1 cellular context compared by ENCODE assay signal in the genomic region with DNA sequence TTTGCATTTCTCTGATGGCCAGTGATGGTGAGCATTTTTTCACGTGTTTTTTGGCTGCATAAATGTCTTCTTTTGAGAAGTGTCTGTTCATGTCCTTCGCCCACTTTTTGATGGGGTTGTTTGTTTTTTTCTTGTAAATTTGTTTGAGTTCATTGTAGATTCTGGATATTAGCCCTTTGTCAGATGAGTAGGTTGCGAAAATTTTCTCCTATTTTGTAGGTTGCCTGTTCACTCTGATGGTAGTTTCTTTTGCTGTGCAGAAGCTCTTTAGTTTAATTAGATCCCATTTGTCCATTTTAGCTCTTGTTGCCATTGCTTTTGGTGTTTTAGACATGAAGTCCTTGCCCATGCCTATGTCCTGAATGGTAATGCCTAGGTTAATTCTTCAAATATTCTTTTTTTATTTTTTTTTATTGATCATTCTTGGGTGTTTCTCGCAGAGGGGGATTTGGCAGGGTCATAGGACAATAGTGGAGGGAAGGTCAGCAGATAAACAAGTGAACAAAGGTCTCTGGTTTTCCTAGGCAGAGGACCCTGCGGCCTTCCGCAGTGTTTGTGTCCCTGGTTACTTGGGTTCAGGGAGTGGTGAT. TPM values are rescaled to one million over a fixed set of nuclear protein-coding genes. Genes with fewer than 3 reads are reported as not detected.
DNase-seq lines count a peak whose midpoint lies in the region; ATAC-seq, FAIRE-seq and TF ChIP-seq lines count a peak whose summit lies in the region.
"Not testable (repeated sequence)": the region's sequence is repeated elsewhere in the genome, so short reads cannot be mapped to it uniquely, and the experiment has no call there.

No MANE protein-coding gene starts in this region.

- TF ChIP-seq RAD21 in K562 (CRISPR knock-in tag; conservative IDR thresholded peaks at IDR 0.05 in 1 of 2, IDR thresholded peaks at IDR 0.05 in 1 of 2): not testable (repeated sequence)

- not testable (repeated sequence) for TF ChIP-seq CTCF in K562 (IDR thresholded peaks at IDR 0.05 in 2 of 3, conservative IDR thresholded peaks at IDR 0.05 in 1 of 3; ENCODE audit: insufficient read depth in 2 of 3, low read depth in 1 of 3, low read length in 3 of 3)

- H3K4me2 ChIP-seq in K562 (ENCODE audit: insufficient read depth, low read length): not testable (repeated sequence)

- not testable (repeated sequence) for BruUV-seq in K562 (replicated peaks; lab: Mats Ljungman, UMichigan)

- H3K36me3 ChIP-seq in K562 (ENCODE audit: control insufficient read depth, insufficient read depth, low read length): not testable (repeated sequence)

- not testable (repeated sequence) for H3K9me3 ChIP-seq in K562 (replicated peaks; ENCODE audit: control insufficient read depth, insufficient read depth, low read depth, low read length)

- not testable (repeated sequence) for DNase-seq in K562 (ENCODE audit: extremely low read depth in 1 of 4, low spot score in 3 of 4)

- in situ Hi-C loops in K562 (cut with MboI): not testable (repeated sequence)

- not testable (repeated sequence) for ATAC-seq in K562

- not testable (repeated sequence) for FAIRE-seq in K562 (lab: Jason Lieb, UNC)

- H3K9ac ChIP-seq in K562 (ENCODE audit: insufficient read depth in 1 of 2, low read depth in 2 of 2, low read length in 2 of 2): not testable (repeated sequence)

- intact Hi-C loops in K562 (cut with micrococcal nuclease): not testable (repeated sequence)

- H3K27ac ChIP-seq in K562 (ENCODE audit: extremely low read depth, low read depth, low read length): not testable (repeated sequence)

- WGBS in K562 (ENCODE audit: insufficient coverage, low coverage, missing lambda C conversion rate): no CpG with 5 or more reads among the region's 6 CpGs

- not testable (repeated sequence) for H3K4me3 ChIP-seq in K562

- TF ChIP-seq POLR2A in K562 (conservative IDR thresholded peaks at IDR 0.05): not testable (repeated sequence)

- CTCF ChIA-PET in K562 (lab: Yijun Ruan, JAX; ENCODE audit: low intra/inter-chr PET ratio): not testable (repeated sequence)

- POLR2A ChIA-PET in K562 (lab: Yijun Ruan, JAX): not testable (repeated sequence)

- peaks cover 7 to 13% of the 10 kb centered on the region in 2 experiments; a peak in 4 of 5 replicates for H3K4me1 ChIP-seq in K562 (replicated peaks in 1 of 2; ENCODE audit: control insufficient read depth in 2 of 2, insufficient read depth in 2 of 2, low read length in 2 of 2)

- H3K79me2 ChIP-seq in K562 (ENCODE audit: control insufficient read depth, insufficient read depth, low read length): not testable (repeated sequence)

- not testable (repeated sequence) for H2AFZ ChIP-seq in K562 (ENCODE audit: low read depth, low read length)

- not testable (repeated sequence) for H4K20me1 ChIP-seq in K562 (replicated peaks; ENCODE audit: control insufficient read depth, insufficient read depth, low read length)

- H3K27me3 ChIP-seq in K562 (ENCODE audit: control insufficient read depth in 2 of 2, insufficient read depth in 2 of 2, low read length in 2 of 2): not testable (repeated sequence)

- not testable (repeated sequence) for TF ChIP-seq EP300 in K562 (IDR thresholded peaks at IDR 0.05; ENCODE audit: low read length)

- H3K9me1 ChIP-seq in K562 (ENCODE audit: control insufficient read depth, insufficient read depth, low read length): not testable (repeated sequence)

TF ChIP-seq in K562, 482 proteins besides CTCF, POLR2A, EP300 and RAD21:
- TF ChIP-seq CBFA2T3 (IDR thresholded peaks at IDR 0.05): peak; percentile 51
- 0 out of 2 replicates have a peak, but pooled peaks have one; percentile 29 for TF ChIP-seq TAL1 (IDR thresholded peaks at IDR 0.05)
- peak; percentile 54; the same call in 1 of the 2 replicates for TF ChIP-seq SMARCA4 (IDR thresholded peaks at IDR 0.05)
- TF ChIP-seq, protein P1, sequence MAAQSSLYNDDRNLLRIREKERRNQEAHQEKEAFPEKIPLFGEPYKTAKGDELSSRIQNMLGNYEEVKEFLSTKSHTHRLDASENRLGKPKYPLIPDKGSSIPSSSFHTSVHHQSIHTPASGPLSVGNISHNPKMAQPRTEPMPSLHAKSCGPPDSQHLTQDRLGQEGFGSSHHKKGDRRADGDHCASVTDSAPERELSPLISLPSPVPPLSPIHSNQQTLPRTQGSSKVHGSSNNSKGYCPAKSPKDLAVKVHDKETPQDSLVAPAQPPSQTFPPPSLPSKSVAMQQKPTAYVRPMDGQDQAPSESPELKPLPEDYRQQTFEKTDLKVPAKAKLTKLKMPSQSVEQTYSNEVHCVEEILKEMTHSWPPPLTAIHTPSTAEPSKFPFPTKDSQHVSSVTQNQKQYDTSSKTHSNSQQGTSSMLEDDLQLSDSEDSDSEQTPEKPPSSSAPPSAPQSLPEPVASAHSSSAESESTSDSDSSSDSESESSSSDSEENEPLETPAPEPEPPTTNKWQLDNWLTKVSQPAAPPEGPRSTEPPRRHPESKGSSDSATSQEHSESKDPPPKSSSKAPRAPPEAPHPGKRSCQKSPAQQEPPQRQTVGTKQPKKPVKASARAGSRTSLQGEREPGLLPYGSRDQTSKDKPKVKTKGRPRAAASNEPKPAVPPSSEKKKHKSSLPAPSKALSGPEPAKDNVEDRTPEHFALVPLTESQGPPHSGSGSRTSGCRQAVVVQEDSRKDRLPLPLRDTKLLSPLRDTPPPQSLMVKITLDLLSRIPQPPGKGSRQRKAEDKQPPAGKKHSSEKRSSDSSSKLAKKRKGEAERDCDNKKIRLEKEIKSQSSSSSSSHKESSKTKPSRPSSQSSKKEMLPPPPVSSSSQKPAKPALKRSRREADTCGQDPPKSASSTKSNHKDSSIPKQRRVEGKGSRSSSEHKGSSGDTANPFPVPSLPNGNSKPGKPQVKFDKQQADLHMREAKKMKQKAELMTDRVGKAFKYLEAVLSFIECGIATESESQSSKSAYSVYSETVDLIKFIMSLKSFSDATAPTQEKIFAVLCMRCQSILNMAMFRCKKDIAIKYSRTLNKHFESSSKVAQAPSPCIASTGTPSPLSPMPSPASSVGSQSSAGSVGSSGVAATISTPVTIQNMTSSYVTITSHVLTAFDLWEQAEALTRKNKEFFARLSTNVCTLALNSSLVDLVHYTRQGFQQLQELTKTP (IDR thresholded peaks at IDR 0.05; ENCODE audit: low read depth in 1 of 2, partially characterized antibody in 2 of 2): peak in 1 of 2 experiments; percentile 90
- peak; percentile 66; the same call in 1 of the 2 replicates for TF ChIP-seq DPF2 (IDR thresholded peaks at IDR 0.05)
- peak; percentile 50; the same call in 1 of the 2 replicates for TF ChIP-seq ARID1B (IDR thresholded peaks at IDR 0.05)
- peak; percentile 46 to 49; a peak in 2 of 4 replicates for TF ChIP-seq TRIM24 (IDR thresholded peaks at IDR 0.05)
- peak; percentile 63; the same call in 1 of the 2 replicates for TF ChIP-seq SOX6 (IDR thresholded peaks at IDR 0.05)
- TF ChIP-seq FOXK2 (conservative IDR thresholded peaks at IDR 0.05 in 1 of 2, IDR thresholded peaks at IDR 0.05 in 1 of 2; ENCODE audit: low read depth in 2 of 2): peak in 1 of 2 experiments; percentile 57; a peak in 2 of 4 replicates

RNA-seq across cellular contexts. Expression of a gene that starts 30.4 kb away (rescaled TPM):
- total RNA-seq in K562 (2011; cell fraction: chromatin; rRNA removed; ENCODE audit: low replicate concordance): 14.2 and 31.6 TPM in 2 replicates
- 23.9 and 26.3 TPM in 2 replicates for total RNA-seq in K562 (2011; cell fraction: nucleolus; rRNA removed)
- 14.0 and 19.2 TPM in 2 replicates for total RNA-seq in K562 (2011; cell fraction: nucleoplasm; rRNA removed)
- 10.4 and 15.0 TPM in 2 replicates for total RNA-seq in K562 (2014; rRNA removed)
- total RNA-seq in K562 (2014; rRNA removed; fragmentation: Illumina TruSeq; extraction: Trizol): 10.3 and 10.4 TPM in 2 replicates
- total RNA-seq in K562 (2015; rRNA removed; fragmentation: Illumina TruSeq; extraction: Trizol): 12.7 and 13.1 TPM in 2 replicates
- total RNA-seq in K562 (2021): 15.9 and 17.3 TPM in 2 replicates
- polyA plus RNA-seq in K562 (2011; rRNA removed): 10.5 and 11.1 TPM in 2 replicates
- polyA plus RNA-seq in K562 (2011; cell fraction: cytosol; rRNA removed): 7.8 and 10.3 TPM in 2 replicates
- polyA plus RNA-seq in K562 (2011; cell fraction: nucleus; rRNA removed): 13.6 and 18.1 TPM in 2 replicates
- polyA plus RNA-seq in K562 (2012): 12.2 and 14.5 TPM in 2 replicates
- 16.3 and 19.5 TPM in 2 replicates for polyA plus RNA-seq in K562 (2014; fragmentation: Illumina TruSeq; extraction: Trizol)
- polyA plus RNA-seq in K562 (2014; fragmentation: Nextera tagmentation; extraction: Ambion mirVana): 1 to 10 TPM; 1.9 to 2.5 TPM
- polyA plus RNA-seq in K562 (2014; rRNA removed): 6.9 and 11.9 TPM in 2 replicates
- 11.3 and 13.1 TPM in 2 replicates for polyA minus RNA-seq in K562 (2011; rRNA and poly(A)+ RNA removed)
- polyA minus RNA-seq in K562 (2011; cell fraction: cytosol; rRNA and poly(A)+ RNA removed): 11.1 and 15.7 TPM in 2 replicates
- polyA minus RNA-seq in K562 (2011; cell fraction: nucleus; rRNA and poly(A)+ RNA removed): 6.6 and 10.3 TPM in 2 replicates
